Comparison of ENCODE assay signal across 25 cellular contexts in genomic region chr18:45542043-45542442, GRCh38.
DNase-seq lines count a peak whose midpoint lies in the region; ATAC-seq and TF ChIP-seq lines count a peak whose summit lies in the region.
"Had no signal": no experiment of that assay in that cellular context is flagged by ENCODE, and none has a peak within 500 bp of the region (broad histone marks: within the 10 kb centered on the region; RNA-seq: fewer than 3 reads in every experiment).

No MANE protein-coding gene starts in this region.

- H3K4me2 ChIP-seq in mesenchymal stem cell (ENCODE audit: low read length, poor library complexity, severe bottlenecking) (no peak overlapping the region), parathyroid adenoma (ENCODE audit: low read length) (no peak overlapping the region), smooth muscle cell (no peak overlapping the region)
- H3K4me2 ChIP-seq: BLaER1 had no signal

- no peaks in the 10 kb centered on the region for H4K20me1 ChIP-seq in smooth muscle cell (ENCODE audit: low read depth)
- H4K20me1 ChIP-seq: BLaER1 had no signal

- no peak overlapping the region for H3K23ac ChIP-seq in mesenchymal stem cell (ENCODE audit: low read length in 2 of 2)

- H4K91ac ChIP-seq in mesenchymal stem cell (ENCODE audit: low read length) = no peak overlapping the region

- H2AFZ ChIP-seq in mesenchymal stem cell (ENCODE audit: low read depth, low read length) (no peak overlapping the region), parathyroid adenoma (peak overlapping the region; percentile 42), smooth muscle cell (ENCODE audit: low read depth) (no peak overlapping the region)

- H3K9ac ChIP-seq in mesenchymal stem cell (ENCODE audit: low read length) (no peak overlapping the region), parathyroid adenoma (no peak overlapping the region), smooth muscle cell (ENCODE audit: low read depth) (no peak overlapping the region)
- H3K9ac ChIP-seq: BLaER1 had no signal

- peaks cover 4% of the 10 kb centered on the region for H3F3A ChIP-seq in smooth muscle cell (ENCODE audit: low read depth)

- H3K4me3 ChIP-seq in mesenchymal stem cell (ENCODE audit: insufficient read depth in 1 of 2, low read depth in 1 of 2, low read length in 2 of 2) (no peak overlapping the region), parathyroid adenoma (ENCODE audit: low read depth, low read length) (no peak overlapping the region), aorta (ENCODE audit: low read length in 2 of 2) (no peak overlapping the region), smooth muscle cell (no peak overlapping the region)
- H3K4me3 ChIP-seq: BLaER1, GM12878 had no signal

- no peak overlapping the region for H3K14ac ChIP-seq in mesenchymal stem cell (ENCODE audit: low read length in 2 of 2)

- DNase-seq in NCI-H2227 treated with DMSO at 0.1 percent for 48 hours (lab: John Stamatoyannopoulos, UW) (peak; percentile 21), mesenchymal stem cell (no peak), aorta (peak in 1 of 2 donors; percentile 84), NCI-H187 treated with DMSO at 0.1 percent for 48 hours (lab: John Stamatoyannopoulos, UW) (no peak), smooth muscle cell (lab: John Stamatoyannopoulos, UW; ENCODE audit: unreplicated experiment) (no peak)
- no peak for DNase-seq in stimulated activated CD4-positive, alpha-beta T cell treated with anti-CD3 and anti-CD28 coated beads, Interleukin-2, amount 100 ng/mL, for 48 hours
- DNase-seq: 8988T; ACHN; BE2C; C1 segment of cervical spinal cord; CD4-positive, alpha-beta memory T cell; CD4-positive, CD25-positive, alpha-beta regulatory T cell; CD8-positive, alpha-beta memory T cell; COR-L47; DMS 273 treated with DMSO at 0.1 percent for 48 hours; DMS153; DMS53; DMS79; DND-41; EL; GDM1 had no signal

- H2BK120ac ChIP-seq in mesenchymal stem cell (ENCODE audit: low read depth, low read length) = no peak overlapping the region

- H3K79me2 ChIP-seq in parathyroid adenoma = no peaks in the 10 kb centered on the region
- H3K79me2 ChIP-seq in smooth muscle cell (ENCODE audit: low read depth) = no peaks in the 10 kb centered on the region

- H2BK15ac ChIP-seq in mesenchymal stem cell (ENCODE audit: low read depth, poor library complexity, severe bottlenecking) = no peak overlapping the region

- no peak for TF ChIP-seq CTCF in parathyroid adenoma (IDR thresholded peaks at IDR 0.05)
- TF ChIP-seq CTCF in smooth muscle cell (IDR thresholded peaks at IDR 0.05; ENCODE audit: borderline replicate concordance, insufficient read depth, poor library complexity, severe bottlenecking) = no peak

- H3K4me1 ChIP-seq in mesenchymal stem cell (ENCODE audit: control insufficient read depth, insufficient read depth, low read depth, low read length) = peaks cover 8% of the 10 kb centered on the region
- H3K4me1 ChIP-seq in parathyroid adenoma = no peaks in the 10 kb centered on the region
- H3K4me1 ChIP-seq in aorta (ENCODE audit: control insufficient read depth in 1 of 2, insufficient read depth in 2 of 2, low read length in 2 of 2) = peaks cover 0 to 4% of the 10 kb centered on the region in 2 donors
- H3K4me1 ChIP-seq in smooth muscle cell (ENCODE audit: low read depth) = no peaks in the 10 kb centered on the region
- H3K4me1 ChIP-seq: BE2C had no signal

- peak; percentile 58 for ATAC-seq in aorta (ENCODE audit: low FRiP score)
- ATAC-seq in activated CD4-positive, CD25-positive, alpha-beta regulatory T cell treated with anti-CD3 and anti-CD28 coated beads, Interleukin-2, amount 50 U/mL, for 24 hours = no peak
- ATAC-seq: GM12878 had no signal

- no peak overlapping the region for H4K8ac ChIP-seq in mesenchymal stem cell (ENCODE audit: low read length)

- H2AK5ac ChIP-seq in mesenchymal stem cell (ENCODE audit: low read length, severe bottlenecking) = peak overlapping the region; percentile 81

- H2BK12ac ChIP-seq in mesenchymal stem cell (ENCODE audit: low read length in 2 of 2) = no peak overlapping the region

- H3K36me3 ChIP-seq in mesenchymal stem cell (ENCODE audit: control insufficient read depth in 1 of 2, insufficient read depth in 2 of 2, low read depth in 1 of 2, low read length in 2 of 2) (no peaks in the 10 kb centered on the region), parathyroid adenoma (ENCODE audit: control insufficient read depth, insufficient read depth, low read length) (no peaks in the 10 kb centered on the region), aorta (ENCODE audit: control insufficient read depth in 1 of 2, insufficient read depth in 2 of 2, low read length in 1 of 2) (no peaks in the 10 kb centered on the region), smooth muscle cell (ENCODE audit: low read depth) (no peaks in the 10 kb centered on the region)
- H3K36me3 ChIP-seq: BE2C, BLaER1 had no signal

- peaks cover 14% of the 10 kb centered on the region for H3K9me3 ChIP-seq in mesenchymal stem cell (ENCODE audit: control insufficient read depth, low read length)
- no peaks in the 10 kb centered on the region for H3K9me3 ChIP-seq in parathyroid adenoma (ENCODE audit: control insufficient read depth, low read length)
- H3K9me3 ChIP-seq in aorta (ENCODE audit: control insufficient read depth, low read length) = no peaks in the 10 kb centered on the region
- H3K9me3 ChIP-seq in smooth muscle cell (replicated peaks; ENCODE audit: low read depth) = no peaks in the 10 kb centered on the region
- H3K9me3 ChIP-seq: BE2C had no signal

- intact Hi-C loops in aorta (cut with DNase I) = no loop called here

- WGBS in mesenchymal stem cell = 83% methylated on average over 5 of the region's 5 CpGs
- WGBS in aorta, 2 donors = 17% methylated on average over 5 of the region's 5 CpGs
- 96% methylated on average over 5 of the region's 5 CpGs for WGBS in smooth muscle cell (ENCODE audit: low lambda C conversion rate)

- no peak overlapping the region for H2BK5ac ChIP-seq in mesenchymal stem cell (ENCODE audit: low read depth, low read length, poor library complexity, severe bottlenecking)

- H3K79me1 ChIP-seq in mesenchymal stem cell (replicated peaks; ENCODE audit: low read length, poor library complexity, severe bottlenecking) = no peaks in the 10 kb centered on the region

- H3K27ac ChIP-seq in mesenchymal stem cell (ENCODE audit: low read length, poor library complexity, severe bottlenecking) (no peak overlapping the region), parathyroid adenoma (no peak overlapping the region), aorta (ENCODE audit: low read depth in 1 of 2, low read length in 2 of 2) (no peak overlapping the region), smooth muscle cell (ENCODE audit: low read depth) (no peak overlapping the region)
- H3K27ac ChIP-seq: BLaER1 had no signal

- no peak overlapping the region for H3K4ac ChIP-seq in mesenchymal stem cell (ENCODE audit: low read depth in 1 of 2, low read length in 2 of 2)

- H3K27me3 ChIP-seq in mesenchymal stem cell (ENCODE audit: control insufficient read depth in 1 of 2, insufficient read depth in 1 of 2, low read length in 2 of 2) = no peaks in the 10 kb centered on the region
- H3K27me3 ChIP-seq in parathyroid adenoma (ENCODE audit: control insufficient read depth, insufficient read depth, low read length) = no peaks in the 10 kb centered on the region
- H3K27me3 ChIP-seq in aorta (ENCODE audit: control insufficient read depth in 1 of 2, insufficient read depth in 2 of 2, low read length in 1 of 2) = no peaks in the 10 kb centered on the region
- H3K27me3 ChIP-seq in smooth muscle cell (ENCODE audit: low read depth) = no peaks in the 10 kb centered on the region
- H3K27me3 ChIP-seq: BE2C, BLaER1 had no signal

- no peak overlapping the region for H3K18ac ChIP-seq in mesenchymal stem cell (ENCODE audit: low read depth in 1 of 2, low read length in 2 of 2)
